ENCODE assay signal across 8 cellular contexts in genomic region chr1:70205076-70205436, GRCh38. TPM values are rescaled to one million over a fixed set of nuclear protein-coding genes. Genes with fewer than 3 reads are reported as not detected.
DNase-seq lines count a peak whose midpoint lies in the region; ATAC-seq and TF ChIP-seq lines count a peak whose summit lies in the region.

No MANE protein-coding gene starts in this region.

- peak overlapping the region; percentile 85 for H3K27ac ChIP-seq in CD4-positive, alpha-beta T cell (ENCODE audit: low read depth, low read length)

- POLR2A ChIA-PET in CD4-positive, alpha-beta T cell (lab: Charles Lee): interaction anchor here (1.8 to 8.4 kb wide), 5 partner anchors 10 to 876 kb away, joined by 8 to 128 read pairs (median 25); partner anchors contain the start of genes ANKRD13C, CTH, SRSF11 and ZRANB2

- no peak for TF ChIP-seq CTCF in CD4-positive, alpha-beta T cell (IDR thresholded peaks at IDR 0.05)
- no peak for TF ChIP-seq CTCF in nephron (IDR thresholded peaks at IDR 0.05; ENCODE audit: unreplicated experiment in 3 of 3)

- DNase-seq in CD4-positive, alpha-beta T cell: no peak
- peak; percentile 42 to 58 for DNase-seq in Kasumi-1 (lab: John Stamatoyannopoulos, UW)
- no peak for DNase-seq in AML-193 (lab: John Stamatoyannopoulos, UW)
- DNase-seq in COLO829 (ENCODE audit: low spot score): no peak
- no peak for DNase-seq in LoVo (ENCODE audit: low spot score)

- no peaks in the 10 kb centered on the region for H3K27me3 ChIP-seq in CD4-positive, alpha-beta T cell (ENCODE audit: control insufficient read depth, insufficient read depth, low read length)

- intact Hi-C loops in CD4-positive, alpha-beta T cell (cut with DNase I, micrococcal nuclease): loop anchor here (1.0 to 5.0 kb wide), 3 partner anchors 16 to 876 kb away; partner anchors contain the start of genes SRSF11 (in 1 of the 2) and ZRANB2 (in 1 of the 2)
- intact Hi-C loops in dendritic cell treated with granulocyte-macrophage colony-stimulating factor and Interleukin-4, amounts not matched to agents 40 ng/mL and 50 ng/mL, for 4 days (cut with micrococcal nuclease): loop anchor here (1.0 to 2.0 kb wide), 3 partner anchors 16 to 876 kb away; partner anchors contain the start of genes ANKRD13C, SRSF11 and ZRANB2

- ATAC-seq in CD4-positive, alpha-beta T cell (ENCODE audit: poor library complexity): no peak
- ATAC-seq in GM21447 (IDR thresholded peaks at IDR 0.05; ENCODE audit: unreplicated experiment): peak; percentile 10

- peaks cover 56% of the 10 kb centered on the region for H3K36me3 Mint-ChIP-seq in CD4-positive, alpha-beta T cell (ENCODE audit: low read depth)
- peaks cover 47% of the 10 kb centered on the region for H3K36me3 Mint-ChIP-seq in dendritic cell treated with granulocyte-macrophage colony-stimulating factor and Interleukin-4, amounts not matched to agents 40 ng/mL and 50 ng/mL, for 4 days (ENCODE audit: low read depth)
- H3K36me3 Mint-ChIP-seq in nephron (ENCODE audit: low read depth): peaks cover 13% of the 10 kb centered on the region

- peaks cover 81% of the 10 kb centered on the region for H3K4me1 Mint-ChIP-seq in CD4-positive, alpha-beta T cell (ENCODE audit: low read depth)
- peaks cover 43% of the 10 kb centered on the region for H3K4me1 Mint-ChIP-seq in dendritic cell treated with granulocyte-macrophage colony-stimulating factor and Interleukin-4, amounts not matched to agents 40 ng/mL and 50 ng/mL, for 4 days (ENCODE audit: low read depth)
- peaks cover 49% of the 10 kb centered on the region for H3K4me1 Mint-ChIP-seq in nephron

- CTCF ChIA-PET in CD4-positive, alpha-beta T cell (lab: Charles Lee): interaction anchor here (2.9 kb wide), 1 partner anchor 16 kb away, joined by 15 read pairs; the partner anchor contains the start of gene SRSF11

- H3K27ac Mint-ChIP-seq in CD4-positive, alpha-beta T cell: peak overlapping the region; percentile 99
- H3K27ac Mint-ChIP-seq in dendritic cell treated with granulocyte-macrophage colony-stimulating factor and Interleukin-4, amounts not matched to agents 40 ng/mL and 50 ng/mL, for 4 days: peak overlapping the region; percentile 94
- H3K27ac Mint-ChIP-seq in nephron: peak overlapping the region; percentile 99 to 100 (median 100)

- no peaks in the 10 kb centered on the region for H3K9me3 ChIP-seq in CD4-positive, alpha-beta T cell (ENCODE audit: control insufficient read depth, low read length)

- no peaks in the 10 kb centered on the region for H3K9me3 Mint-ChIP-seq in CD4-positive, alpha-beta T cell
- H3K9me3 Mint-ChIP-seq in dendritic cell treated with granulocyte-macrophage colony-stimulating factor and Interleukin-4, amounts not matched to agents 40 ng/mL and 50 ng/mL, for 4 days: no peaks in the 10 kb centered on the region
- no peaks in the 10 kb centered on the region for H3K9me3 Mint-ChIP-seq in nephron

- no peaks in the 10 kb centered on the region for H3K27me3 Mint-ChIP-seq in CD4-positive, alpha-beta T cell
- H3K27me3 Mint-ChIP-seq in dendritic cell treated with granulocyte-macrophage colony-stimulating factor and Interleukin-4, amounts not matched to agents 40 ng/mL and 50 ng/mL, for 4 days: no peaks in the 10 kb centered on the region
- H3K27me3 Mint-ChIP-seq in nephron (ENCODE audit: low read depth): no peaks in the 10 kb centered on the region

- peak overlapping the region; percentile 99 for H3K4me3 Mint-ChIP-seq in CD4-positive, alpha-beta T cell
- H3K4me3 Mint-ChIP-seq in dendritic cell treated with granulocyte-macrophage colony-stimulating factor and Interleukin-4, amounts not matched to agents 40 ng/mL and 50 ng/mL, for 4 days: peak overlapping the region; percentile 91
- H3K4me3 Mint-ChIP-seq in nephron: peak overlapping the region; percentile 98 to 100 (median 99)

RNA-seq across cellular contexts. Expression of gene LRRC40, which starts 0.3 kb away (rescaled TPM):
- 10 to 100 TPM; 12.4 to 13.3 TPM for total RNA-seq in CD4-positive, alpha-beta T cell

RNA-seq across cellular contexts. Expression of gene SRSF11, which starts 16.1 kb away (rescaled TPM):
- total RNA-seq in CD4-positive, alpha-beta T cell: 100 to 1,000 TPM; 454 to 459 TPM

Comparison
In these comparisons a context has a peak if more than half of its experiments do, and no peak if none do; other contexts are left out.
1. DNase-seq: peak in Kasumi-1 (2 of 2); none in CD4-positive, alpha-beta T cell (0 of 10), AML-193 (0 of 2), COLO829 (single experiment) and LoVo (single experiment).
2. Peak in every context shown above with its lines, with median percentiles within 50 percentile points of each other: H3K27ac Mint-ChIP-seq and H3K4me3 Mint-ChIP-seq.